Comparison of ENCODE assay signal across 16 cellular contexts in the genomic region with DNA sequence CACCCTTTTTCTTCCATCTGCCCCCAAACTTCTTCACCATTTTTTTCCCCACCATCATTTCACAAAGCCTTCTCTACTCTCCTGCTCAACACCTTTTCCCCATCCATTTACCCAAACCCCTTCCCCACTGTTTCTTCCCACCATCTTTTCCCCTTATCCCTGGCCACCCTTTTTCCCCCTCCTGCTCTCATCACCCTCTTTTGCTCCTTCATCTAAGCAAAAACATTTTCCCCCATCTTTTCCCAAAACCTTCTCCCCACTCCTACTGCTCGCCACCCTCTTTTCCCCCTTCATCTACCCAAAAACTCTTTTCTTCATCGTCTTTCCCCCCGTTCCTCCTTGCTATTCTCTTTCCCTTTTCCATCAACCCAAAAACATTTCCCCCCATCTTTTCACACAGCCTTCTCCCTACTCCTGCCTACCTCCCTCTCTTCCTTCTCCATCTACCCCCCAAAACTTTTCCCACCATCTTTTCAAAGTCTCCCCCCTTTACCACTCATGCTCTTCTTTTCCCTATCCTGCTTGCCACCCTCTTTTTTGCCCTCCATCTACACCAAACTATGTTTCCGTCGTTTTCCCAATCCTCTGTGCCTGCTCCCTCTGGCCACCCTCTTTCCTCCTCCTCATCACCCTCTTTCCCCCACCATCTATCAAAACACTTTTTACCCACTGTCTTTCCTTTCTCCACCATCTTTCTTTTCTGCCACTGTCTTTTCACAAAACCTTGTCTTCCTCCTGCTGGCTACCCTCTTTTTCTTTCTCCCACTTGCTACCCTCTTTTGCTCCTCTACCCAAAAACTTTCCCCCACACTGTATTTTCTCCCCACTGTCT.
"Had no signal": no experiment of that assay in that cellular context is flagged by ENCODE, and none has a peak within 500 bp of the region (broad histone marks: within the 10 kb centered on the region; RNA-seq: fewer than 3 reads in every experiment).

No MANE protein-coding gene starts in this region.

- H3K27ac Mint-ChIP-seq: IgD-negative memory B cell had no signal

- FAIRE-seq: HTR-8/SVneo had no signal

- ATAC-seq: Panc1, PC-3 had no signal

- H3K27ac ChIP-seq: HL-60, RWPE1 had no signal

- H3K36me3 ChIP-seq: MG63 had no signal

- H3K4me3 Mint-ChIP-seq: IgD-negative memory B cell had no signal

- H3K9me3 ChIP-seq: MG63 had no signal

- DNase-seq: KBM-7; NCI-H1092; NCI-H1417 treated with DMSO at 0.1 percent for 48 hours; NCI-H2081; NCI-H2171; NCI-H226; NCI-H524 treated with DMSO at 0.1 percent for 48 hours; NCI-H69; NK-92 treated with Interleukin-12 subunit alpha and Interleukin-12 subunit beta, amount 100 ng/mL, for 24 hours; PC-3 had no signal

- H3K9me3 Mint-ChIP-seq: IgD-negative memory B cell had no signal
